Comparison of ENCODE assay signal across 8 cellular contexts in the genomic region with DNA sequence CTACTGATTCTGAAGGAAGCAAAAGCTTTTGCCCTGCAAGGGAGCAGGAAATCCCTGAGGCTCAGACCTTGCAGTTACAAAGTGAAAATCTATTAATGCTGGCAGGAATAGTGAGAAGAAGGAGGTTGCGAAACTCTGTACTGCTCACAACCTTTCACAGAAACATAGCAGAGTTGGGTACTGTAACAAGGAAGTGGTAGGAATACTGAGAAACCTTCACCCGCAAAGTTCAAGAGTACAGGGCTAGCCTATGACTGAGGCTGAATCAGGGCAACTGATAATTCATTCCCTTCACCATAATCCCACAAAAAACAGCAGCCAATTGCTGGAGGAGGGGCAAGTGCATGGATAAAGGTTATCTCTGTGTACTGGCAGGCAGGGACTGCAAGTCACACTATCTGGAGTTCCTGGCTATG. TPM values are rescaled to one million over a fixed set of nuclear protein-coding genes. Genes with fewer than 3 reads are reported as not detected.
DNase-seq lines count a peak whose midpoint lies in the region; ATAC-seq, FAIRE-seq and TF ChIP-seq lines count a peak whose summit lies in the region.
"Had no signal": no experiment of that assay in that cellular context is flagged by ENCODE, and none has a peak within 500 bp of the region (broad histone marks: within the 10 kb centered on the region; RNA-seq: fewer than 3 reads in every experiment).

No MANE protein-coding gene starts in this region.

- peak; percentile 95 for DNase-seq in small intestine
- no peak for DNase-seq in WERI-Rb-1
- no peak for DNase-seq in anterior cingulate cortex (lab: John Stamatoyannopoulos, UW)
- no peak for DNase-seq in hippocampal formation (lab: John Stamatoyannopoulos, UW)
- DNase-seq: substantia nigra had no signal

- WGBS in small intestine, 3 donors = 20 to 50% (median 38%) methylated on average over 2 of the region's 2 CpGs

- H3K36me3 ChIP-seq in small intestine (ENCODE audit: control insufficient read depth in 2 of 2, insufficient read depth in 2 of 2, low read length in 2 of 2) = no peaks in the 10 kb centered on the region
- no peaks in the 10 kb centered on the region for H3K36me3 ChIP-seq in WERI-Rb-1

- H3K27ac Mint-ChIP-seq in activated T-helper 17 cell treated with anti-CD3 and anti-CD28 coated beads, Interleukin-2, amount 50 U/mL, for 72 hours = no peak overlapping the region

- no peak for FAIRE-seq in small intestine (lab: Jason Lieb, UNC)

- no peaks in the 10 kb centered on the region for H3K27me3 Mint-ChIP-seq in activated T-helper 17 cell treated with anti-CD3 and anti-CD28 coated beads, Interleukin-2, amount 50 U/mL, for 72 hours

- peaks cover 5% of the 10 kb centered on the region for H3K9me3 Mint-ChIP-seq in activated T-helper 17 cell treated with anti-CD3 and anti-CD28 coated beads, Interleukin-2, amount 50 U/mL, for 72 hours

- H3K27me3 ChIP-seq in small intestine (ENCODE audit: control insufficient read depth in 2 of 2, insufficient read depth in 2 of 2, low read length in 2 of 2) (no peaks in the 10 kb centered on the region), WERI-Rb-1 (ENCODE audit: insufficient read depth, low read depth, severe bottlenecking) (no peaks in the 10 kb centered on the region)

- no peaks in the 10 kb centered on the region for H3K4me1 Mint-ChIP-seq in activated T-helper 17 cell treated with anti-CD3 and anti-CD28 coated beads, Interleukin-2, amount 50 U/mL, for 72 hours

- TF ChIP-seq CTCF in WERI-Rb-1 (IDR thresholded peaks at IDR 0.05; ENCODE audit: low read depth, low read length) = no peak

- no peak overlapping the region for H3K4me3 ChIP-seq in small intestine (ENCODE audit: low read depth in 1 of 2, low read length in 2 of 2)
- no peak overlapping the region for H3K4me3 ChIP-seq in WERI-Rb-1 (ENCODE audit: low read depth, low read length)

- H3K36me3 Mint-ChIP-seq in activated T-helper 17 cell treated with anti-CD3 and anti-CD28 coated beads, Interleukin-2, amount 50 U/mL, for 72 hours (ENCODE audit: low read depth) = no peaks in the 10 kb centered on the region

- H3K4me1 ChIP-seq in small intestine (ENCODE audit: control insufficient read depth in 2 of 2, insufficient read depth in 1 of 2, low read depth in 1 of 2, low read length in 1 of 2) = no peaks in the 10 kb centered on the region

- no peak overlapping the region for H3K4me3 Mint-ChIP-seq in activated T-helper 17 cell treated with anti-CD3 and anti-CD28 coated beads, Interleukin-2, amount 50 U/mL, for 72 hours

- ATAC-seq in GM19463 (IDR thresholded peaks at IDR 0.05; ENCODE audit: unreplicated experiment) (peak; percentile 92), HG03159 (IDR thresholded peaks at IDR 0.05; ENCODE audit: unreplicated experiment) (peak; percentile 90)
- ATAC-seq in activated T-helper 17 cell treated with anti-CD3 and anti-CD28 coated beads, Interleukin-2, amount 50 U/mL, for 72 hours (replicated peaks) = peak; percentile 87

- H3K27ac ChIP-seq in small intestine (ENCODE audit: low read depth in 1 of 2, low read length in 1 of 2) (peak overlapping the region; percentile 1 to 75), WERI-Rb-1 (no peak overlapping the region)

- H3K9me3 ChIP-seq in small intestine (ENCODE audit: control insufficient read depth, low read depth) (no peaks in the 10 kb centered on the region), WERI-Rb-1 (ENCODE audit: severe bottlenecking) (no peaks in the 10 kb centered on the region)

RNA-seq across cellular contexts. Expression of gene KCTD3, which starts 23.9 kb away (rescaled TPM):
- total RNA-seq in activated T-helper 17 cell treated with anti-CD3 and anti-CD28 coated beads, Interleukin-2, amount 50 U/mL, for 72 hours = 1 to 10 TPM in 1 of 2 donors, under 1 TPM in 1; 0.74 to 2.5 TPM
- 100 to 1,000 TPM in 1 of 3 donors, 10 to 100 TPM in 2; 40.0 to 128 (median 50.3) TPM for polyA plus RNA-seq in small intestine
